ENCODE assay signal across 10 cellular contexts in genomic region chr9:133701321-133701980, GRCh38. TPM values are rescaled to one million over a fixed set of nuclear protein-coding genes. Genes with fewer than 3 reads are reported as not detected.
DNase-seq lines count a peak whose midpoint lies in the region; ATAC-seq and TF ChIP-seq lines count a peak whose summit lies in the region.
"Had no signal": no experiment of that assay in that cellular context is flagged by ENCODE, and none has a peak within 500 bp of the region (broad histone marks: within the 10 kb centered on the region; RNA-seq: fewer than 3 reads in every experiment).

No MANE protein-coding gene starts in this region.

- H3K36me3 Mint-ChIP-seq in CD4-positive, CD25-positive, alpha-beta regulatory T cell: no peaks in the 10 kb centered on the region
- H3K36me3 Mint-ChIP-seq in brain: no peaks in the 10 kb centered on the region

- peak overlapping the region; percentile 99 to 100 (median 99) for H3K27ac Mint-ChIP-seq in CD4-positive, CD25-positive, alpha-beta regulatory T cell
- H3K27ac Mint-ChIP-seq in brain: peak overlapping the region in 4 of 5 experiments; percentile 20 to 91 (median 81)

- H3K27me3 ChIP-seq in CD4-positive, CD25-positive, alpha-beta regulatory T cell (ENCODE audit: control insufficient read depth, insufficient read depth, low read length): no peaks in the 10 kb centered on the region
- H3K27me3 ChIP-seq in trophoblast cell (ENCODE audit: insufficient read depth, low read length): no peaks in the 10 kb centered on the region

- no peaks in the 10 kb centered on the region for H3K79me2 ChIP-seq in trophoblast cell (ENCODE audit: control insufficient read depth, insufficient read depth, low read length, poor library complexity)

- H3K4me3 Mint-ChIP-seq in CD4-positive, CD25-positive, alpha-beta regulatory T cell: peak overlapping the region; percentile 83 to 89 (median 88)
- peak overlapping the region in 1 of 5 experiments; percentile 15 for H3K4me3 Mint-ChIP-seq in brain

- no peak overlapping the region for H2AK5ac ChIP-seq in trophoblast cell (ENCODE audit: low read length)

- intact Hi-C loops in posterior vena cava (cut with DNase I): no loop called here

- H3K9me3 Mint-ChIP-seq in CD4-positive, CD25-positive, alpha-beta regulatory T cell: peaks cover 0 to 2% (median 0%) of the 10 kb centered on the region in 7 donors
- H3K9me3 Mint-ChIP-seq in brain: peaks cover 0 to 3% (median 0%) of the 10 kb centered on the region in 5 experiments

- peak overlapping the region; percentile 87 for H3K27ac ChIP-seq in CD4-positive, CD25-positive, alpha-beta regulatory T cell (ENCODE audit: insufficient read depth, low read length, poor library complexity, severe bottlenecking)
- no peak overlapping the region for H3K27ac ChIP-seq in trophoblast cell (ENCODE audit: low read depth, low read length)

- peaks cover 63% of the 10 kb centered on the region for H3K4me1 ChIP-seq in CD4-positive, CD25-positive, alpha-beta regulatory T cell (ENCODE audit: control insufficient read depth, insufficient read depth, low read length, poor library complexity, severe bottlenecking)
- no peaks in the 10 kb centered on the region for H3K4me1 ChIP-seq in trophoblast cell (ENCODE audit: control insufficient read depth in 1 of 2, insufficient read depth in 2 of 2, low read length in 2 of 2)

- no peak overlapping the region for H2BK12ac ChIP-seq in trophoblast cell (ENCODE audit: low read length)

- no peak overlapping the region for H3K18ac ChIP-seq in trophoblast cell (ENCODE audit: low read length)

- H4K12ac ChIP-seq in trophoblast cell (ENCODE audit: low read depth, low read length): no peak overlapping the region

- H3K9me3 ChIP-seq in CD4-positive, CD25-positive, alpha-beta regulatory T cell (ENCODE audit: control insufficient read depth in 2 of 2, low read length in 2 of 2): no peaks in the 10 kb centered on the region
- no peaks in the 10 kb centered on the region for H3K9me3 ChIP-seq in trophoblast cell (ENCODE audit: insufficient read depth, low read depth, low read length)

- peak overlapping the region; percentile 71 for H3K4me3 ChIP-seq in CD4-positive, CD25-positive, alpha-beta regulatory T cell (ENCODE audit: low read depth, low read length)
- H3K4me3 ChIP-seq in trophoblast cell (ENCODE audit: low read depth, low read length): no peak overlapping the region

- no peak overlapping the region for H4K8ac ChIP-seq in trophoblast cell (ENCODE audit: low read depth, low read length)

- peak in 2 of 3 donors; percentile 60 for DNase-seq in CD4-positive, CD25-positive, alpha-beta regulatory T cell
- peak; percentile 66 for DNase-seq in activated CD4-positive, alpha-beta T cell treated with anti-CD3 and anti-CD28 coated beads for 48 hours
- peak; percentile 78 for DNase-seq in posterior vena cava (ENCODE audit: low spot score)
- DNase-seq in NCI-H69 (lab: John Stamatoyannopoulos, UW): no peak
- no peak for DNase-seq in trophoblast cell
- DNase-seq in 8988T: no peak
- no peak for DNase-seq in NCI-H2227 treated with DMSO at 0.1 percent for 48 hours (lab: John Stamatoyannopoulos, UW)
- DNase-seq: IMR-90, SW 1271 had no signal

- H3K4me1 Mint-ChIP-seq in CD4-positive, CD25-positive, alpha-beta regulatory T cell: peaks cover 23 to 66% (median 40%) of the 10 kb centered on the region in 4 donors
- H3K4me1 Mint-ChIP-seq in brain: peaks cover 27% of the 10 kb centered on the region

- no peak overlapping the region for H2BK5ac ChIP-seq in trophoblast cell (ENCODE audit: low read depth, low read length, poor library complexity)

- H3K14ac ChIP-seq in trophoblast cell (ENCODE audit: low read length): no peak overlapping the region

- no peak overlapping the region for H3K4ac ChIP-seq in trophoblast cell (ENCODE audit: low read depth, low read length)

- TF ChIP-seq CTCF in brain (conservative IDR thresholded peaks at IDR 0.05): no peak

- H3K27me3 Mint-ChIP-seq in CD4-positive, CD25-positive, alpha-beta regulatory T cell: no peaks in the 10 kb centered on the region
- no peaks in the 10 kb centered on the region for H3K27me3 Mint-ChIP-seq in brain

- no CpG with 5 or more reads among the region's 33 CpGs for WGBS in trophoblast cell (ENCODE audit: extremely low coverage, insufficient coverage, insufficient read length)

- H3K79me1 ChIP-seq in trophoblast cell (ENCODE audit: low read length): no peaks in the 10 kb centered on the region

- H2BK120ac ChIP-seq in trophoblast cell (ENCODE audit: insufficient read depth, low read length, poor library complexity): no peak overlapping the region

- no peak overlapping the region for H3K9ac ChIP-seq in trophoblast cell (ENCODE audit: low read length)

- no peak overlapping the region for H3K23ac ChIP-seq in trophoblast cell (ENCODE audit: low read length)

- no peak overlapping the region for H3K4me2 ChIP-seq in trophoblast cell (ENCODE audit: low read length)

- no peak overlapping the region for H4K91ac ChIP-seq in trophoblast cell (ENCODE audit: low read depth, low read length)

- no peak overlapping the region for H2AFZ ChIP-seq in trophoblast cell (ENCODE audit: insufficient read depth, low read length, poor library complexity)

- H3K36me3 ChIP-seq in CD4-positive, CD25-positive, alpha-beta regulatory T cell (ENCODE audit: control insufficient read depth, insufficient read depth, low read length): no peaks in the 10 kb centered on the region
- no peaks in the 10 kb centered on the region for H3K36me3 ChIP-seq in trophoblast cell (ENCODE audit: control insufficient read depth in 1 of 2, insufficient read depth in 2 of 2, low read length in 2 of 2)

- ATAC-seq in CD4-positive, CD25-positive, alpha-beta regulatory T cell (ENCODE audit: low read depth in 2 of 2): peak; percentile 13 to 18

RNA-seq across cellular contexts. Expression of gene SARDH, which starts 36.7 kb away (rescaled TPM):
- total RNA-seq in CD4-positive, CD25-positive, alpha-beta regulatory T cell: 15.6 TPM
- 1 to 10 TPM; 5.8 to 9.7 (median 8.2) TPM for polyA plus RNA-seq in CD4-positive, CD25-positive, alpha-beta regulatory T cell
- polyA plus RNA-seq in brain (ENCODE audit: insufficient read depth, low read depth, low replicate concordance): 4.7 TPM
- total RNA-seq in posterior vena cava: 1 to 10 TPM in 1 of 2 donors, under 1 TPM in 1; 0.62 to 1.8 TPM
- polyA plus RNA-seq in trophoblast cell (2013): 0.88 and 0.90 TPM in 2 replicates

Comparison
In these comparisons a context has a peak if more than half of its experiments do, and no peak if none do; other contexts are left out.
1. DNase-seq: peak in CD4-positive, CD25-positive, alpha-beta regulatory T cell (2 of 3), activated CD4-positive, alpha-beta T cell treated with anti-CD3 and anti-CD28 coated beads for 48 hours (single experiment) and posterior vena cava (single experiment); none in NCI-H69 (single experiment), trophoblast cell (0 of 2), 8988T (single experiment) and NCI-H2227 treated with DMSO at 0.1 percent for 48 hours (single experiment).